ENCODE assay signal across 1 cellular context in genomic region chr6:27669798-27670301, GRCh38.
TF ChIP-seq lines count a peak whose summit lies in the region.

No MANE protein-coding gene starts in this region.

TF ChIP-seq in GM12878, 131 proteins besides CTCF, POLR2A, EP300 and RAD21 (continued from another document):
- TF ChIP-seq, protein P1, sequence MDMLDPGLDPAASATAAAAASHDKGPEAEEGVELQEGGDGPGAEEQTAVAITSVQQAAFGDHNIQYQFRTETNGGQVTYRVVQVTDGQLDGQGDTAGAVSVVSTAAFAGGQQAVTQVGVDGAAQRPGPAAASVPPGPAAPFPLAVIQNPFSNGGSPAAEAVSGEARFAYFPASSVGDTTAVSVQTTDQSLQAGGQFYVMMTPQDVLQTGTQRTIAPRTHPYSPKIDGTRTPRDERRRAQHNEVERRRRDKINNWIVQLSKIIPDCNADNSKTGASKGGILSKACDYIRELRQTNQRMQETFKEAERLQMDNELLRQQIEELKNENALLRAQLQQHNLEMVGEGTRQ (IDR thresholded peaks at IDR 0.05; ENCODE audit: borderline replicate concordance, low read depth, low read length), result no peak
